In the genomic region with DNA sequence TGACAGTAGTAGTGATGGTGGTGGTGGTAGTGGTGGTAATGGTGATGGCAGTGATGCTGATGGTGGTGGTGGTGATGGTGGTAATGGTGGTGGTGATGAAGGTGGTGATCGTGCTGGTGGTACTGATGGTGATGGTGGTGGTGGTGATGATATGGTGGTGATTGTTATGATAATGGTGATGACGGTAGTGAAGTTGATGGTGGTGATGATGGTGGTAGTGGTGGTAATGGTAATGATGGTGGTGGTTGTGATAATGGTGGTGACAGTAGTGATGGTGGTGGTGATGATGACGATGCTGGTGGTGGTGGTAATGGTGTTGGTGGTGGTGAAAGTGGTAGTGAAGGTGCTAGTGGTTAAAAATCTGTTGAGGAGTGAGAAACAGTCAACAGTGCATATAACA, we compare ENCODE assay signal across 1 cellular context.
TF ChIP-seq lines count a peak whose summit lies in the region.

No MANE protein-coding gene starts in this region.

TF ChIP-seq in IMR-90, 13 proteins besides CTCF, POLR2A, EP300 and RAD21 (continued from another document):
- TF ChIP-seq, protein P1, sequence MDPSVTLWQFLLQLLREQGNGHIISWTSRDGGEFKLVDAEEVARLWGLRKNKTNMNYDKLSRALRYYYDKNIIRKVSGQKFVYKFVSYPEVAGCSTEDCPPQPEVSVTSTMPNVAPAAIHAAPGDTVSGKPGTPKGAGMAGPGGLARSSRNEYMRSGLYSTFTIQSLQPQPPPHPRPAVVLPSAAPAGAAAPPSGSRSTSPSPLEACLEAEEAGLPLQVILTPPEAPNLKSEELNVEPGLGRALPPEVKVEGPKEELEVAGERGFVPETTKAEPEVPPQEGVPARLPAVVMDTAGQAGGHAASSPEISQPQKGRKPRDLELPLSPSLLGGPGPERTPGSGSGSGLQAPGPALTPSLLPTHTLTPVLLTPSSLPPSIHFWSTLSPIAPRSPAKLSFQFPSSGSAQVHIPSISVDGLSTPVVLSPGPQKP (IDR thresholded peaks at IDR 0.05; ENCODE audit: borderline replicate concordance, low read depth, low read length) = no peak
- no peak for TF ChIP-seq RFX5 (IDR thresholded peaks at IDR 0.05; ENCODE audit: low read depth, low read length)
- TF ChIP-seq MAFK (IDR thresholded peaks at IDR 0.05; ENCODE audit: low read depth, low read length) = no peak
- TF ChIP-seq MAZ (IDR thresholded peaks at IDR 0.05; ENCODE audit: borderline replicate concordance, low read depth, low read length) = no peak
- TF ChIP-seq MXI1 (IDR thresholded peaks at IDR 0.05; ENCODE audit: borderline replicate concordance, low read depth, low read length) = no peak
- no peak for TF ChIP-seq RCOR1 (IDR thresholded peaks at IDR 0.05; ENCODE audit: insufficient replicate concordance, low read length)
TF ChIP-seq in IMR-90: peak in this region for 0.
